In the genomic region with DNA sequence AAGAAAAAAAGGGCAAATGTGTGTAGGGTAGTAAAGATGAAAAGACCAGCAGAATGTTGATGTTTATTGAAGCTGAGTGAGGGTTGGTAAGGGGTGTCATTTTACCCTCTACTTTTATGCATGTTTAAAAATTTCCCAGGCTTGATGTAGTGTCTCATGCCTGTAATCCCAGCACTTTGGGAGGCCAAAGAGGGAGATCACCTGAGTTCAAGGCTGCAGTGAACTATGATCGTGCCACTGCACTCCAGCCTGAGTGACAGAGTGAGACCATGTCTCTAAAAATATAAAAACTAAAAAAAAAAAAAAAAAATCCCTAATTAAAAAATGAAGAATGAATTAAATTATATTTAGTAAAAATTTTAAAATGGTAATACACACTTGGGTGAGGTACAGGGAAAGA, we compare ENCODE assay signal across 17 cellular contexts. TPM values are rescaled to one million over a fixed set of nuclear protein-coding genes. Genes with fewer than 3 reads are reported as not detected.
DNase-seq lines count a peak whose midpoint lies in the region; ATAC-seq, FAIRE-seq and TF ChIP-seq lines count a peak whose summit lies in the region.
"Had no signal": no experiment of that assay in that cellular context is flagged by ENCODE, and none has a peak within 500 bp of the region (broad histone marks: within the 10 kb centered on the region; RNA-seq: fewer than 3 reads in every experiment).

No MANE protein-coding gene starts in this region.

- peaks cover 83% of the 10 kb centered on the region for H3K36me3 Mint-ChIP-seq in CD4-positive, alpha-beta T cell (ENCODE audit: low read depth)
- H3K36me3 Mint-ChIP-seq in central memory CD8-positive, alpha-beta T cell (ENCODE audit: insufficient read depth), result peaks cover 46% of the 10 kb centered on the region
- peaks cover 75% of the 10 kb centered on the region for H3K36me3 Mint-ChIP-seq in stimulated activated effector memory CD8-positive, alpha-beta T cell treated with anti-CD3 and anti-CD28 coated beads, Interleukin-12 subunit alpha, Interleukin-12 subunit beta, amount 100 ng/mL, for 72 hours

- peak; percentile 10 for FAIRE-seq in frontal cortex (lab: Jason Lieb, UNC)
- FAIRE-seq: D721Med, G401.6, GM12891, H54 had no signal

- H3K9me3 ChIP-seq in CD4-positive, alpha-beta T cell (ENCODE audit: control insufficient read depth, low read length), result no peaks in the 10 kb centered on the region
- H3K9me3 ChIP-seq: BLaER1 treated with 17β-estradiol and CSF1 and Interleukin-3, amounts not matched to agents 10 nM and 100 nM; Caco-2 had no signal

- peak overlapping the region; percentile 1 for H3K4me3 Mint-ChIP-seq in CD4-positive, alpha-beta T cell
- no peak overlapping the region for H3K4me3 Mint-ChIP-seq in central memory CD8-positive, alpha-beta T cell
- H3K4me3 Mint-ChIP-seq in stimulated activated effector memory CD8-positive, alpha-beta T cell treated with anti-CD3 and anti-CD28 coated beads, Interleukin-12 subunit alpha, Interleukin-12 subunit beta, amount 100 ng/mL, for 72 hours, result no peak overlapping the region
- H3K4me3 Mint-ChIP-seq: B cell had no signal

- CTCF ChIA-PET in CD4-positive, alpha-beta T cell (lab: Charles Lee), result no interaction called here

- TF ChIP-seq CTCF in CD4-positive, alpha-beta T cell (IDR thresholded peaks at IDR 0.05), result no peak

- ATAC-seq in CD4-positive, alpha-beta T cell (ENCODE audit: poor library complexity), result no peak
- ATAC-seq in central memory CD8-positive, alpha-beta T cell (replicated peaks; ENCODE audit: extremely low read depth, poor library complexity, severe bottlenecking), result no peak
- ATAC-seq in stimulated activated effector memory CD8-positive, alpha-beta T cell treated with anti-CD3 and anti-CD28 coated beads, Interleukin-12 subunit alpha, Interleukin-12 subunit beta, amount 100 ng/mL, for 72 hours, result no peak

- intact Hi-C loops in CD4-positive, alpha-beta T cell (cut with DNase I, micrococcal nuclease), result no loop called here

- POLR2A ChIA-PET in CD4-positive, alpha-beta T cell (lab: Charles Lee), result no interaction called here

- no peak for DNase-seq in CD4-positive, alpha-beta T cell
- DNase-seq in central memory CD8-positive, alpha-beta T cell (ENCODE audit: low spot score in 2 of 2), result no peak
- DNase-seq in frontal cortex (ENCODE audit: low spot score in 2 of 2) (no peak), mucosa of gallbladder (ENCODE audit: low spot score) (no peak), NCI-H1930 (lab: John Stamatoyannopoulos, UW) (no peak)
- DNase-seq in stimulated activated effector memory CD8-positive, alpha-beta T cell treated with anti-CD3 and anti-CD28 coated beads, Interleukin-12 subunit alpha, Interleukin-12 subunit beta, amount 100 ng/mL, for 72 hours (ENCODE audit: low spot score in 2 of 2), result no peak
- DNase-seq: Caco-2, GM23248, HCEC 1CT, IMR-90 had no signal

- H3K27me3 ChIP-seq in CD4-positive, alpha-beta T cell (ENCODE audit: control insufficient read depth, insufficient read depth, low read length), result no peaks in the 10 kb centered on the region
- H3K27me3 ChIP-seq: BLaER1 treated with 17β-estradiol and CSF1 and Interleukin-3, amounts not matched to agents 10 nM and 100 nM had no signal

- no peaks in the 10 kb centered on the region for H3K9me3 Mint-ChIP-seq in CD4-positive, alpha-beta T cell
- H3K9me3 Mint-ChIP-seq in central memory CD8-positive, alpha-beta T cell, result no peaks in the 10 kb centered on the region
- no peaks in the 10 kb centered on the region for H3K9me3 Mint-ChIP-seq in stimulated activated effector memory CD8-positive, alpha-beta T cell treated with anti-CD3 and anti-CD28 coated beads, Interleukin-12 subunit alpha, Interleukin-12 subunit beta, amount 100 ng/mL, for 72 hours

- peaks cover 77% of the 10 kb centered on the region for H3K4me1 Mint-ChIP-seq in CD4-positive, alpha-beta T cell (ENCODE audit: low read depth)
- H3K4me1 Mint-ChIP-seq in central memory CD8-positive, alpha-beta T cell, result peaks cover 44% of the 10 kb centered on the region
- peaks cover 29% of the 10 kb centered on the region for H3K4me1 Mint-ChIP-seq in stimulated activated effector memory CD8-positive, alpha-beta T cell treated with anti-CD3 and anti-CD28 coated beads, Interleukin-12 subunit alpha, Interleukin-12 subunit beta, amount 100 ng/mL, for 72 hours

- no peak overlapping the region for H3K27ac ChIP-seq in CD4-positive, alpha-beta T cell (ENCODE audit: low read depth, low read length)
- H3K27ac ChIP-seq: BLaER1 treated with 17β-estradiol and CSF1 and Interleukin-3, amounts not matched to agents 10 nM and 100 nM; GM23248; HL-60 had no signal

- no peaks in the 10 kb centered on the region for H3K27me3 Mint-ChIP-seq in CD4-positive, alpha-beta T cell
- H3K27me3 Mint-ChIP-seq in central memory CD8-positive, alpha-beta T cell, result no peaks in the 10 kb centered on the region
- H3K27me3 Mint-ChIP-seq: B cell had no signal

- no peak overlapping the region for H3K27ac Mint-ChIP-seq in CD4-positive, alpha-beta T cell
- H3K27ac Mint-ChIP-seq in central memory CD8-positive, alpha-beta T cell (ENCODE audit: low read depth), result peak overlapping the region; percentile 32
- H3K27ac Mint-ChIP-seq in stimulated activated effector memory CD8-positive, alpha-beta T cell treated with anti-CD3 and anti-CD28 coated beads, Interleukin-12 subunit alpha, Interleukin-12 subunit beta, amount 100 ng/mL, for 72 hours, result peak overlapping the region; percentile 52
- H3K27ac Mint-ChIP-seq: B cell had no signal

RNA-seq across cellular contexts. Expression of a gene that starts 8.5 kb away (rescaled TPM):
- 10 to 100 TPM; 40.6 to 46.4 TPM for total RNA-seq in CD4-positive, alpha-beta T cell
- total RNA-seq in frontal cortex (64.0 TPM), mucosa of gallbladder (111 TPM)
